In the genomic region with DNA sequence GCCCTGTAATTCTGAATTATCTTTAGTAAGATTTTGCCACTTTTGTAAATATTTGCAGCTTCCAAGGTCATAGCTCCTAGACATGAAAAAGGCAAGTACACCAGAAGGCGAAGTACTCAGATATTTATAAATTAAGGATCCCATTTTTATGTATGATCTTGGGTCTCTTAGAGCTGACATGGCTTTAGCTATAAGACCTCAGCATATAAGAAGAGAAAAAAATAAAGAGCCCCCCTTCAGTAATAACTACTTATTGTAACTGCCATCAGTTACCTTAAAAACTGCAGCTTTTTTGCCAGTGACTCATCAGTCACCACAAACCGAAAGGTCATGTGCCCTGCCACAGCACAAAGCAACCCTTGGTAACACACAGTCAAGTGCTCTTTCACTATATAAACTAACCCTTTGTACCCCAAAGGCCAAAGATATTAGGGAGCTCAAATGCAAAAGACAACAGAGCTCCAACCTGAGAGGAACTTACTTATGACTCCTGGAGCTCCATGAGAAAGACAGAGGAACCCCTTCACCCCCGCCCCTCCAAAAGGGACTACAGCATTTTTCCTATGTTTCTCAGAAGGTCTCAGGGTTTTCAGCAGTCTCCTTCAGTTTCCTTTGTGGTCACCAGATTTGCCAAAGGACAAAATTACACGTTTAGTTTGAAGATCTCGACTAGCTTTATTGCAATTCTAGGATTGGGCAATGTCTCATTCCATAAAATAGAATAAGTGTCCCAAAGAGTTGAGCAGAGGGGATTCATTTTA, we compare ENCODE assay signal across 8 cellular contexts.
DNase-seq lines count a peak whose midpoint lies in the region; ATAC-seq, FAIRE-seq and TF ChIP-seq lines count a peak whose summit lies in the region.

No MANE protein-coding gene starts in this region.

- 7% methylated on average over 5 of the region's 5 CpGs for WGBS in HepG2 (ENCODE audit: low lambda C conversion rate)

- peak in 1 of 2 experiments; percentile 32; a peak in 1 of 4 replicates for TF ChIP-seq EP300 in HepG2 (IDR thresholded peaks at IDR 0.05; ENCODE audit: low read depth in 2 of 2, low read length in 2 of 2)
- no peak for TF ChIP-seq EP300 in HepG2 (CRISPR knock-in tag; IDR thresholded peaks at IDR 0.05; ENCODE audit: borderline replicate concordance)

- in situ Hi-C loops in HepG2 (cut with HindIII; ENCODE audit: extremely low pct_ligation_motif_present, low pct_unique_long_range_greater_than_20kb) = no loop called here

- BruUV-seq in HepG2 (replicated peaks; lab: Mats Ljungman, UMichigan) = no TSS peak

- H3K36me3 ChIP-seq in HepG2 (replicated peaks in 1 of 2; ENCODE audit: control insufficient read depth in 1 of 2, insufficient read depth in 2 of 2, low read length in 2 of 2) = no peaks in the 10 kb centered on the region

- DNase-seq in GM10266 (ENCODE audit: extremely low spot score) (peak; percentile 23), H54 (ENCODE audit: insufficient read length, low spot score) (peak; percentile 46), LoVo (ENCODE audit: low spot score) (peak; percentile 65), HepG2 (ENCODE audit: low spot score) (peak; percentile 74), NCI-H1105 treated with DMSO at 0.1 percent for 48 hours (lab: John Stamatoyannopoulos, UW) (no peak), NCI-H1092 treated with DMSO at 0.1 percent for 48 hours (lab: John Stamatoyannopoulos, UW) (no peak), NCI-H226 (no peak)
- DNase-seq in activated CD8-positive, alpha-beta memory T cell treated with anti-CD3 and anti-CD28 coated beads, Interleukin-2, amount 50 U/mL, for 48 hours = peak; percentile 59

- POLR2A ChIA-PET in HepG2 (lab: Yijun Ruan, JAX) = interaction anchor here (1.4 kb wide), 1 partner anchor 100 kb away, joined by 6 read pairs; no protein-coding TSS in a partner anchor

- no peak overlapping the region for H3K9ac ChIP-seq in HepG2 (ENCODE audit: insufficient read depth, low read depth, low read length)

- H3K4me2 ChIP-seq in HepG2 (ENCODE audit: low read depth, low read length) = peak overlapping the region; percentile 56

- TF ChIP-seq POLR2A in H54 (IDR thresholded peaks at IDR 0.05; ENCODE audit: low read depth, low read length) = no peak
- TF ChIP-seq POLR2A in HepG2 (IDR thresholded peaks at IDR 0.05; ENCODE audit: insufficient read depth in 1 of 2, low read depth in 2 of 2, low read length in 2 of 2) = no peak

- no peak overlapping the region for H3K27ac ChIP-seq in HepG2 (ENCODE audit: extremely low read length, insufficient read depth, low read length)

- TF ChIP-seq CTCF in GM10266 (IDR thresholded peaks at IDR 0.05; ENCODE audit: control insufficient read depth, insufficient read depth, low read depth, missing control alignments) (no peak), HepG2 (CRISPR knock-in tag; IDR thresholded peaks at IDR 0.05) (no peak)

- H3K27me3 ChIP-seq in HepG2 (ENCODE audit: control insufficient read depth in 1 of 2, insufficient read depth in 2 of 2, low read length in 2 of 2) = no peaks in the 10 kb centered on the region

- no peak overlapping the region for H2AFZ ChIP-seq in HepG2 (ENCODE audit: low read length)

- peak; percentile 95 for ATAC-seq in HepG2

- H3K9me3 ChIP-seq in HepG2 (ENCODE audit: low read length) = no peaks in the 10 kb centered on the region

- H3K4me3 ChIP-seq in HepG2 (replicated peaks in 1 of 3; ENCODE audit: insufficient read depth in 1 of 3, low read depth in 2 of 3, low read length in 3 of 3) = no peak overlapping the region

- peaks cover 36% of the 10 kb centered on the region for H3K4me1 ChIP-seq in HepG2 (ENCODE audit: insufficient read depth, low read length)

- H4K20me1 ChIP-seq in HepG2 (ENCODE audit: insufficient read depth, low read length) = no peaks in the 10 kb centered on the region

- FAIRE-seq in H54 (lab: Jason Lieb, UNC) (peak; percentile 75), HepG2 (lab: Jason Lieb, UNC) (no peak)

- TF ChIP-seq RAD21 in HepG2 (CRISPR knock-in tag; IDR thresholded peaks at IDR 0.05) = no peak

- H3K79me2 ChIP-seq in HepG2 (ENCODE audit: insufficient read depth, low read length) = no peaks in the 10 kb centered on the region

- CTCF ChIA-PET in HepG2 (lab: Yijun Ruan, JAX; ENCODE audit: low intra/inter-chr PET ratio, low total read pairs) = no interaction called here

- intact Hi-C loops in HepG2 (cut with micrococcal nuclease; ENCODE audit: unreplicated experiment) = no loop called here

TF ChIP-seq in HepG2, 621 proteins besides CTCF, POLR2A, EP300 and RAD21 (continues in another document):
- TF ChIP-seq NFE2L2 (IDR thresholded peaks at IDR 0.05; ENCODE audit: low read length) = no peak
- no peak for TF ChIP-seq IRX3 (CRISPR knock-in tag; IDR thresholded peaks at IDR 0.05; ENCODE audit: borderline replicate concordance, low read depth)
- TF ChIP-seq ZNF777 (CRISPR knock-in tag; IDR thresholded peaks at IDR 0.05) = no peak
- TF ChIP-seq, protein P1, sequence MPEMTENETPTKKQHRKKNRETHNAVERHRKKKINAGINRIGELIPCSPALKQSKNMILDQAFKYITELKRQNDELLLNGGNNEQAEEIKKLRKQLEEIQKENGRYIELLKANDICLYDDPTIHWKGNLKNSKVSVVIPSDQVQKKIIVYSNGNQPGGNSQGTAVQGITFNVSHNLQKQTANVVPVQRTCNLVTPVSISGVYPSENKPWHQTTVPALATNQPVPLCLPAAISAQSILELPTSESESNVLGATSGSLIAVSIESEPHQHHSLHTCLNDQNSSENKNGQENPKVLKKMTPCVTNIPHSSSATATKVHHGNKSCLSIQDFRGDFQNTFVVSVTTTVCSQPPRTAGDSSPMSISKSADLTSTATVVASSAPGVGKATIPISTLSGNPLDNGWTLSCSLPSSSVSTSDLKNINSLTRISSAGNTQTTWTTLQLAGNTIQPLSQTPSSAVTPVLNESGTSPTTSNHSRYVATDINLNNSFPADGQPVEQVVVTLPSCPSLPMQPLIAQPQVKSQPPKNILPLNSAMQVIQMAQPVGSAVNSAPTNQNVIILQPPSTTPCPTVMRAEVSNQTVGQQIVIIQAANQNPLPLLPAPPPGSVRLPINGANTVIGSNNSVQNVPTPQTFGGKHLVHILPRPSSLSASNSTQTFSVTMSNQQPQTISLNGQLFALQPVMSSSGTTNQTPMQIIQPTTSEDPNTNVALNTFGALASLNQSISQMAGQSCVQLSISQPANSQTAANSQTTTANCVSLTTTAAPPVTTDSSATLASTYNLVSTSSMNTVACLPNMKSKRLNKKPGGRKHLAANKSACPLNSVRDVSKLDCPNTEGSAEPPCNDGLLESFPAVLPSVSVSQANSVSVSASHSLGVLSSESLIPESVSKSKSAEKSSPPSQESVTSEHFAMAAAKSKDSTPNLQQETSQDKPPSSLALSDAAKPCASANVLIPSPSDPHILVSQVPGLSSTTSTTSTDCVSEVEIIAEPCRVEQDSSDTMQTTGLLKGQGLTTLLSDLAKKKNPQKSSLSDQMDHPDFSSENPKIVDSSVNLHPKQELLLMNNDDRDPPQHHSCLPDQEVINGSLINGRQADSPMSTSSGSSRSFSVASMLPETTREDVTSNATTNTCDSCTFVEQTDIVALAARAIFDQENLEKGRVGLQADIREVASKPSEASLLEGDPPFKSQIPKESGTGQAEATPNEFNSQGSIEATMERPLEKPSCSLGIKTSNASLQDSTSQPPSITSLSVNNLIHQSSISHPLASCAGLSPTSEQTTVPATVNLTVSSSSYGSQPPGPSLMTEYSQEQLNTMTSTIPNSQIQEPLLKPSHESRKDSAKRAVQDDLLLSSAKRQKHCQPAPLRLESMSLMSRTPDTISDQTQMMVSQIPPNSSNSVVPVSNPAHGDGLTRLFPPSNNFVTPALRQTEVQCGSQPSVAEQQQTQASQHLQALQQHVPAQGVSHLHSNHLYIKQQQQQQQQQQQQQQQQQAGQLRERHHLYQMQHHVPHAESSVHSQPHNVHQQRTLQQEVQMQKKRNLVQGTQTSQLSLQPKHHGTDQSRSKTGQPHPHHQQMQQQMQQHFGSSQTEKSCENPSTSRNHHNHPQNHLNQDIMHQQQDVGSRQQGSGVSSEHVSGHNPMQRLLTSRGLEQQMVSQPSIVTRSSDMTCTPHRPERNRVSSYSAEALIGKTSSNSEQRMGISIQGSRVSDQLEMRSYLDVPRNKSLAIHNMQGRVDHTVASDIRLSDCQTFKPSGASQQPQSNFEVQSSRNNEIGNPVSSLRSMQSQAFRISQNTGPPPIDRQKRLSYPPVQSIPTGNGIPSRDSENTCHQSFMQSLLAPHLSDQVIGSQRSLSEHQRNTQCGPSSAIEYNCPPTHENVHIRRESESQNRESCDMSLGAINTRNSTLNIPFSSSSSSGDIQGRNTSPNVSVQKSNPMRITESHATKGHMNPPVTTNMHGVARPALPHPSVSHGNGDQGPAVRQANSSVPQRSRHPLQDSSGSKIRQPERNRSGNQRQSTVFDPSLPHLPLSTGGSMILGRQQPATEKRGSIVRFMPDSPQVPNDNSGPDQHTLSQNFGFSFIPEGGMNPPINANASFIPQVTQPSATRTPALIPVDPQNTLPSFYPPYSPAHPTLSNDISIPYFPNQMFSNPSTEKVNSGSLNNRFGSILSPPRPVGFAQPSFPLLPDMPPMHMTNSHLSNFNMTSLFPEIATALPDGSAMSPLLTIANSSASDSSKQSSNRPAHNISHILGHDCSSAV (CRISPR knock-in tag; IDR thresholded peaks at IDR 0.05; ENCODE audit: borderline replicate concordance) = no peak
- peak; percentile 81 for TF ChIP-seq JUND (CRISPR knock-in tag; IDR thresholded peaks at IDR 0.05)
- TF ChIP-seq ZNF619 (CRISPR knock-in tag; IDR thresholded peaks at IDR 0.05) = no peak
- no peak for TF ChIP-seq ZNF549 (CRISPR knock-in tag; IDR thresholded peaks at IDR 0.05)
- TF ChIP-seq YEATS2 (CRISPR knock-in tag; IDR thresholded peaks at IDR 0.05; ENCODE audit: borderline replicate concordance) = no peak
- no peak for TF ChIP-seq ZFP90 (CRISPR knock-in tag; IDR thresholded peaks at IDR 0.05; ENCODE audit: borderline replicate concordance)
- TF ChIP-seq EED (CRISPR knock-in tag; IDR thresholded peaks at IDR 0.05) = no peak
- TF ChIP-seq, protein P2, sequence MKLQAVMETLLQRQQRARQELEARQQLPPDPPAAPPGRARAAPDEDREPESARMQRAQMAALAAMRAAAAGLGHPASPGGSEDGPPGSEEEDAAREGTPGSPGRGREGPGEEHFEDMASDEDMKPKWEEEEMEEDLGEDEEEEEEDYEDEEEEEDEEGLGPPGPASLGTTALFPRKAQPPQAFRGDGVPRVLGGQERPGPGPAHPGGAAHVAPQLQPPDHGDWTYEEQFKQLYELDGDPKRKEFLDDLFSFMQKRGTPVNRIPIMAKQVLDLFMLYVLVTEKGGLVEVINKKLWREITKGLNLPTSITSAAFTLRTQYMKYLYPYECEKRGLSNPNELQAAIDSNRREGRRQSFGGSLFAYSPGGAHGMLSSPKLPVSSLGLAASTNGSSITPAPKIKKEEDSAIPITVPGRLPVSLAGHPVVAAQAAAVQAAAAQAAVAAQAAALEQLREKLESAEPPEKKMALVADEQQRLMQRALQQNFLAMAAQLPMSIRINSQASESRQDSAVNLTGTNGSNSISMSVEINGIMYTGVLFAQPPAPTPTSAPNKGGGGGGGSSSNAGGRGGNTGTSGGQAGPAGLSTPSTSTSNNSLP (IDR thresholded peaks at IDR 0.05; ENCODE audit: low read depth, low read length) = 0 out of 2 replicates have a peak, but pooled peaks have one; percentile 22
- no peak for TF ChIP-seq MZF1 (CRISPR knock-in tag; IDR thresholded peaks at IDR 0.05; ENCODE audit: borderline replicate concordance)

Comparison
In these comparisons a context has a peak if more than half of its experiments do, and no peak if none do; other contexts are left out.
1. DNase-seq: peak in GM10266 (single experiment), H54 (single experiment), LoVo (single experiment), activated CD8-positive, alpha-beta memory T cell treated with anti-CD3 and anti-CD28 coated beads, Interleukin-2, amount 50 U/mL, for 48 hours (single experiment) and HepG2 (single experiment); none in NCI-H1105 treated with DMSO at 0.1 percent for 48 hours (single experiment), NCI-H1092 treated with DMSO at 0.1 percent for 48 hours (single experiment) and NCI-H226 (single experiment).